Comparison of ENCODE assay signal across 1 cellular context in the genomic region with DNA sequence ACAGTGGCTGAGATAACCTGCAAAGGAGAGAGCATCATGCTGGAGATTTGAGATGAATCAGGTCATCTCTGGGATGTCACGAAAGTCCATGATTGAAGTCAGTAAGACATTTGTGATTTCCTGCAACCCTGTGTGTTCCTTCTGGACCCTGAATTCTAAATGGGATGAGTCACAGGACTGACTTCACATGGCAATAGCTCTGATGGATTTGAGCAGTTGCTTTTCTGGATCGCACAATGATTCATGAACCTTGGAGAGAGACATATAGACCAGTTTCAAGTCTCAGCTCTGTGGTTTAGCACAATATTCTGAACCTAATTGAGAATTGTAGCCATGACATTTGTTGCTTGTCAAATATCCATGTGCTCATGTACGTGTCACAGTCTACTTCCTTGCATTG.
TF ChIP-seq lines count a peak whose summit lies in the region.

No MANE protein-coding gene starts in this region.

TF ChIP-seq in HepG2, 621 proteins besides CTCF, POLR2A, EP300 and RAD21:
- TF ChIP-seq PPARG (CRISPR knock-in tag; conservative IDR thresholded peaks at IDR 0.05) (no peak), ELF4 (CRISPR knock-in tag; IDR thresholded peaks at IDR 0.05; ENCODE audit: borderline replicate concordance) (no peak), TCF12 (IDR thresholded peaks at IDR 0.05) (no peak), TCF12 (CRISPR knock-in tag; IDR thresholded peaks at IDR 0.05) (no peak), ZKSCAN1 (IDR thresholded peaks at IDR 0.05; ENCODE audit: low read length) (no peak), CERS6 (CRISPR knock-in tag; IDR thresholded peaks at IDR 0.05) (no peak), ETV6 (CRISPR knock-in tag; conservative IDR thresholded peaks at IDR 0.05) (no peak), ZNF619 (CRISPR knock-in tag; IDR thresholded peaks at IDR 0.05) (no peak), UBTF (CRISPR knock-in tag; IDR thresholded peaks at IDR 0.05) (no peak), PAWR (CRISPR knock-in tag; IDR thresholded peaks at IDR 0.05; ENCODE audit: borderline replicate concordance) (no peak), HOXA5 (CRISPR knock-in tag; IDR thresholded peaks at IDR 0.05) (no peak)
- TF ChIP-seq, protein P1, sequence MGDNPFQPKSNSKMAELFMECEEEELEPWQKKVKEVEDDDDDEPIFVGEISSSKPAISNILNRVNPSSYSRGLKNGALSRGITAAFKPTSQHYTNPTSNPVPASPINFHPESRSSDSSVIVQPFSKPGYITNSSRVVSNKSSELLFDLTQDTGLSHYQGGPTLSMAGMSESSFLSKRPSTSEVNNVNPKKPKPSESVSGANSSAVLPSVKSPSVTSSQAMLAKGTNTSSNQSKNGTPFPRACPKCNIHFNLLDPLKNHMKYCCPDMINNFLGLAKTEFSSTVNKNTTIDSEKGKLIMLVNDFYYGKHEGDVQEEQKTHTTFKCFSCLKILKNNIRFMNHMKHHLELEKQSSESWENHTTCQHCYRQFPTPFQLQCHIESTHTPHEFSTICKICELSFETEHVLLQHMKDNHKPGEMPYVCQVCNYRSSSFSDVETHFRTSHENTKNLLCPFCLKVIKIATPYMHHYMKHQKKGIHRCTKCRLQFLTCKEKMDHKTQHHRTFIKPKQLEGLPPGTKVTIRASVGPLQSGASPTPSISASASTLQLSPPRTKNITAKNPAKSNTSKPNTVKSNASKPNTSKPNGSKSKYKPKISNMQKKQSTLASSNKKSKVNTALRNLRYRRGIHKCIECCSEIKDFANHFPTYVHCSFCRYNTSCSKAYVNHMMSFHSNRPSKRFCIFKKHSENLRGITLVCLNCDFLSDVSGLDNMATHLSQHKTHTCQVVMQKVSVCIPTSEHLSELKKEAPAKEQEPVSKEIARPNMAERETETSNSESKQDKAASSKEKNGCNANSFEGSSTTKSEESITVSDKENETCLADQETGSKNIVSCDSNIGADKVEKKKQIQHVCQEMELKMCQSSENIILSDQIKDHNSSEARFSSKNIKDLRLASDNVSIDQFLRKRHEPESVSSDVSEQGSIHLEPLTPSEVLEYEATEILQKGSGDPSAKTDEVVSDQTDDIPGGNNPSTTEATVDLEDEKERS (CRISPR knock-in tag; IDR thresholded peaks at IDR 0.05), result no peak
- TF ChIP-seq, protein P2, sequence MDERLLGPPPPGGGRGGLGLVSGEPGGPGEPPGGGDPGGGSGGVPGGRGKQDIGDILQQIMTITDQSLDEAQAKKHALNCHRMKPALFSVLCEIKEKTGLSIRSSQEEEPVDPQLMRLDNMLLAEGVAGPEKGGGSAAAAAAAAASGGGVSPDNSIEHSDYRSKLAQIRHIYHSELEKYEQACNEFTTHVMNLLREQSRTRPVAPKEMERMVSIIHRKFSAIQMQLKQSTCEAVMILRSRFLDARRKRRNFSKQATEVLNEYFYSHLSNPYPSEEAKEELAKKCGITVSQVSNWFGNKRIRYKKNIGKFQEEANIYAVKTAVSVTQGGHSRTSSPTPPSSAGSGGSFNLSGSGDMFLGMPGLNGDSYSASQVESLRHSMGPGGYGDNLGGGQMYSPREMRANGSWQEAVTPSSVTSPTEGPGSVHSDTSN (CRISPR knock-in tag; IDR thresholded peaks at IDR 0.05), result no peak
